Comparison of ENCODE assay signal across 17 cellular contexts in genomic region chr13:97945342-97945741, GRCh38. TPM values are rescaled to one million over a fixed set of nuclear protein-coding genes. Genes with fewer than 3 reads are reported as not detected.
DNase-seq lines count a peak whose midpoint lies in the region; ATAC-seq and TF ChIP-seq lines count a peak whose summit lies in the region.
"Had no signal": no experiment of that assay in that cellular context is flagged by ENCODE, and none has a peak within 500 bp of the region (broad histone marks: within the 10 kb centered on the region; RNA-seq: fewer than 3 reads in every experiment).

No MANE protein-coding gene starts in this region.

- H3K4me3 Mint-ChIP-seq in osteocyte (ENCODE audit: unreplicated experiment) = no peak overlapping the region

- H2AFZ ChIP-seq in Karpas-422 (ENCODE audit: low read length) = no peak overlapping the region

- ATAC-seq in HG03097 (IDR thresholded peaks at IDR 0.05; ENCODE audit: low FRiP score, unreplicated experiment) = no peak

- TF ChIP-seq CTCF in astrocyte of the spinal cord (IDR thresholded peaks at IDR 0.05; ENCODE audit: low read depth, low read length) (no peak), osteocyte (IDR thresholded peaks at IDR 0.05) (no peak)

- H3K79me2 ChIP-seq in Karpas-422 (ENCODE audit: low read length) = no peaks in the 10 kb centered on the region

- H3K4me2 ChIP-seq in Karpas-422 (ENCODE audit: low read depth, low read length, poor library complexity, severe bottlenecking) = peak overlapping the region; percentile 18
- H3K4me2 ChIP-seq: KMS-11 had no signal

- H3K27ac Mint-ChIP-seq in osteocyte (ENCODE audit: unreplicated experiment) = peak overlapping the region; percentile 72

- H3K4me3 ChIP-seq in Karpas-422 (ENCODE audit: low read length) (no peak overlapping the region), astrocyte of the spinal cord (ENCODE audit: low read depth, low read length) (no peak overlapping the region)
- H3K4me3 ChIP-seq: Peyer's patch had no signal

- peaks cover 18% of the 10 kb centered on the region for H3K4me1 ChIP-seq in Karpas-422 (ENCODE audit: low read length)
- H3K4me1 ChIP-seq: Peyer's patch had no signal

- H3K9me3 Mint-ChIP-seq in osteocyte (ENCODE audit: unreplicated experiment) = no peaks in the 10 kb centered on the region

- H3K4me1 Mint-ChIP-seq in osteocyte (ENCODE audit: unreplicated experiment) = peaks cover 38% of the 10 kb centered on the region

- no peaks in the 10 kb centered on the region for H3K9me3 ChIP-seq in Karpas-422 (ENCODE audit: low read length)
- H3K9me3 ChIP-seq: Peyer's patch had no signal

- H3K36me3 Mint-ChIP-seq in osteocyte (ENCODE audit: unreplicated experiment) = no peaks in the 10 kb centered on the region

- no peaks in the 10 kb centered on the region for H3K27me3 Mint-ChIP-seq in osteocyte (ENCODE audit: unreplicated experiment)

- H3K36me3 ChIP-seq in Karpas-422 (ENCODE audit: insufficient read depth, low read length) = no peaks in the 10 kb centered on the region
- H3K36me3 ChIP-seq: Peyer's patch had no signal

- DNase-seq in EL (peak; percentile 28), Karpas-422 (no peak), astrocyte of the spinal cord (ENCODE audit: low read depth, low spot score) (peak; percentile 40), osteocyte (ENCODE audit: extremely low spot score, unreplicated experiment) (no peak), glomerular visceral epithelial cell (ENCODE audit: extremely low spot score) (no peak), SW480 (ENCODE audit: low spot score) (no peak)
- DNase-seq in activated T-cell treated with anti-CD3 and anti-CD28 coated beads, Interleukin-2, amount 50 U/mL, for 1 hour = no peak
- DNase-seq: C1 segment of cervical spinal cord, DMS 273 treated with DMSO at 0.1 percent for 48 hours, MM.1S, NCI-H1105 treated with DMSO at 0.1 percent for 48 hours, NCI-H187, NCI-H82, Peyer's patch, SHP77 had no signal

- in situ Hi-C loops in astrocyte of the spinal cord (cut with HindIII; ENCODE audit: low sequenced_read_pairs) = no loop called here

- H3K27me3 ChIP-seq in Karpas-422 (ENCODE audit: low read length) = no peaks in the 10 kb centered on the region
- H3K27me3 ChIP-seq: Peyer's patch had no signal

- H3K9ac ChIP-seq in Karpas-422 (ENCODE audit: low read length) = no peak overlapping the region
- H3K9ac ChIP-seq: KMS-11 had no signal

- no peak overlapping the region for H3K27ac ChIP-seq in Karpas-422 (ENCODE audit: low read length)
- H3K27ac ChIP-seq: KMS-11, Peyer's patch had no signal

- H3K9me2 ChIP-seq in Karpas-422 (replicated peaks; ENCODE audit: insufficient read depth, low read length) = no peaks in the 10 kb centered on the region

- no peaks in the 10 kb centered on the region for H4K20me1 ChIP-seq in Karpas-422 (ENCODE audit: insufficient read depth, low read depth, low read length)

RNA-seq across cellular contexts. Expression of gene IPO5, which starts 8.1 kb away (rescaled TPM):
- total RNA-seq in Karpas-422 (2014; rRNA removed; shearing (Covaris generic); ENCODE audit: low replicate concordance) = 61.8 and 114 TPM in 2 replicates
- 143 and 145 TPM in 2 replicates for total RNA-seq in osteocyte

Comparison
In these comparisons a context has a peak if more than half of its experiments do, and no peak if none do; other contexts are left out.
1. DNase-seq: peak in EL (single experiment) and astrocyte of the spinal cord (single experiment); none in Karpas-422 (single experiment), osteocyte (single experiment), activated T-cell treated with anti-CD3 and anti-CD28 coated beads, Interleukin-2, amount 50 U/mL, for 1 hour (single experiment), glomerular visceral epithelial cell (single experiment) and SW480 (single experiment).